Comparison of ENCODE assay signal across 21 cellular contexts in the genomic region with DNA sequence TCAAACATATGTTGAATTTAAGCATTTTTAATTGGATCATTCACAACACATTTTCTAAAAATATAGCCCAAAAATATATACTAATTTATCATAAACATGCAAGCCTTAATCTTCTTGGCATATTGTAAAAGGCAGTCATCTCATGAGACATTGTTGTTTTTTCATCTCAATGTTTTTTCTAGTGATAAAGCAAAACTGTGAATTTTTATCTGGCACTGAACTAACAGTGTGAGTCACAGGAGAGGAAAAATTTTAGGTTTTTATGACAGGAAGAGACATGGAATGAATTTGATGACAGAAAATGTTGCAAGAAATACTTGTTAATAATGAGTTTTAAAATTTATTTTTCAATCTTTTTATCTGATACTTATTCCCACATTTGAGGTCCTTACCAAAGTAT.
A peak's percentile ranks its signal among the peaks of the same experiment; 100 is the strongest.
DNase-seq lines count a peak whose midpoint lies in the region; TF ChIP-seq lines count a peak whose summit lies in the region.
"Had no signal": no experiment of that assay in that cellular context is flagged by ENCODE, and none has a peak within 500 bp of the region (broad histone marks: within the 10 kb centered on the region; RNA-seq: fewer than 3 reads in every experiment).

No MANE protein-coding gene starts in this region.

- peak overlapping the region; percentile 71 for H3K4me3 ChIP-seq in adipocyte (ENCODE audit: low read length)
- H3K4me3 ChIP-seq in smooth muscle cell, result no peak overlapping the region
- H3K4me3 ChIP-seq: BLaER1, prostate gland, upper lobe of left lung had no signal

- H3K9ac ChIP-seq in adipocyte (ENCODE audit: low read length), result peak overlapping the region; percentile 72
- H3K9ac ChIP-seq in smooth muscle cell (ENCODE audit: low read depth), result no peak overlapping the region
- H3K9ac ChIP-seq: BLaER1, KMS-11 had no signal

- H4K20me1 ChIP-seq in smooth muscle cell (ENCODE audit: low read depth), result no peaks in the 10 kb centered on the region
- H4K20me1 ChIP-seq: BLaER1 had no signal

- peak overlapping the region; percentile 47 for H3K27ac ChIP-seq in smooth muscle cell (ENCODE audit: low read depth)
- H3K27ac ChIP-seq: BLaER1, KMS-11, prostate gland, upper lobe of left lung had no signal

- no peak for TF ChIP-seq CTCF in smooth muscle cell (IDR thresholded peaks at IDR 0.05; ENCODE audit: borderline replicate concordance, insufficient read depth, poor library complexity, severe bottlenecking)

- H3K27me3 ChIP-seq in adipocyte (replicated peaks; ENCODE audit: control insufficient read depth, insufficient read depth, low read length), result no peaks in the 10 kb centered on the region
- no peaks in the 10 kb centered on the region for H3K27me3 ChIP-seq in smooth muscle cell (ENCODE audit: low read depth)
- H3K27me3 ChIP-seq: BLaER1, upper lobe of left lung had no signal

- peak; percentile 41 for DNase-seq in HS-5 (ENCODE audit: low read depth)
- DNase-seq in adipocyte (ENCODE audit: low read depth), result peak; percentile 71
- peak; percentile 44 for DNase-seq in fibroblast of peridontal ligament (ENCODE audit: extremely low read depth)
- DNase-seq in smooth muscle cell (lab: John Stamatoyannopoulos, UW; ENCODE audit: unreplicated experiment), result no peak
- no peak for DNase-seq in NCI-H446 treated with DMSO at 0.1 percent for 48 hours (lab: John Stamatoyannopoulos, UW)
- DNase-seq in NOMO-1 treated with DMSO at 0.1 percent for 48 hours (lab: John Stamatoyannopoulos, UW; ENCODE audit: unreplicated experiment), result no peak
- no peak for DNase-seq in DMS53 (lab: John Stamatoyannopoulos, UW)
- DNase-seq: activated CD4-positive, alpha-beta T cell treated with anti-CD3 and anti-CD28 coated beads, Interleukin-2, amount 50 U/mL, for 4 hours; activated gamma-delta T cell treated with Interleukin-2 at 50 U/mL for 16 hours; activated T-cell treated with anti-CD3 and anti-CD28 coated beads for 4 hours; amygdala; GF-D8; NCI-H1092; NCI-H2081 treated with DMSO at 0.1 percent for 48 hours; NCI-H524 treated with DMSO at 0.1 percent for 48 hours; SHP77 treated with DMSO at 0.1 percent for 48 hours; stimulated activated CD4-positive, alpha-beta T cell treated with anti-CD3 and anti-CD28 coated beads, Interleukin-4, amount 100 ng/mL, for 24 hours had no signal

- peak overlapping the region; percentile 48 for H3K4me2 ChIP-seq in smooth muscle cell
- H3K4me2 ChIP-seq: BLaER1, KMS-11 had no signal

- H3K9me3 ChIP-seq in adipocyte (ENCODE audit: control insufficient read depth, low read length), result peaks cover 3% of the 10 kb centered on the region
- no peaks in the 10 kb centered on the region for H3K9me3 ChIP-seq in smooth muscle cell (replicated peaks; ENCODE audit: low read depth)
- H3K9me3 ChIP-seq: BLaER1, prostate gland had no signal

- no peaks in the 10 kb centered on the region for H3F3A ChIP-seq in smooth muscle cell (ENCODE audit: low read depth)

- no peaks in the 10 kb centered on the region for H3K79me2 ChIP-seq in smooth muscle cell (ENCODE audit: low read depth)

- H3K4me1 ChIP-seq in adipocyte (ENCODE audit: control insufficient read depth, insufficient read depth, low read length) (peaks cover 39% of the 10 kb centered on the region), smooth muscle cell (ENCODE audit: low read depth) (peaks cover 19% of the 10 kb centered on the region)
- H3K4me1 ChIP-seq: BLaER1, prostate gland, upper lobe of left lung had no signal

- no peak overlapping the region for H2AFZ ChIP-seq in smooth muscle cell (ENCODE audit: low read depth)

- no peaks in the 10 kb centered on the region for H3K36me3 ChIP-seq in adipocyte (ENCODE audit: control insufficient read depth, insufficient read depth, low read length, severe bottlenecking)
- no peaks in the 10 kb centered on the region for H3K36me3 ChIP-seq in smooth muscle cell (ENCODE audit: low read depth)
- H3K36me3 ChIP-seq: BLaER1, prostate gland, upper lobe of left lung had no signal

Comparison
In these comparisons a context has a peak if more than half of its experiments do, and no peak if none do; other contexts are left out.
1. DNase-seq: peak in HS-5 (single experiment), adipocyte (single experiment) and fibroblast of peridontal ligament (single experiment); none in smooth muscle cell (single experiment), NCI-H446 treated with DMSO at 0.1 percent for 48 hours (single experiment), NOMO-1 treated with DMSO at 0.1 percent for 48 hours (single experiment) and DMS53 (single experiment).